Comparison of ENCODE assay signal across 15 cellular contexts in genomic region chr6:90123796-90124195, GRCh38.
DNase-seq lines count a peak whose midpoint lies in the region; ATAC-seq and TF ChIP-seq lines count a peak whose summit lies in the region.
"Had no signal": no experiment of that assay in that cellular context is flagged by ENCODE, and none has a peak within 500 bp of the region (broad histone marks: within the 10 kb centered on the region; RNA-seq: fewer than 3 reads in every experiment).

No MANE protein-coding gene starts in this region.

- no peaks in the 10 kb centered on the region for H3K9me3 Mint-ChIP-seq in activated T-cell treated with anti-CD3 and anti-CD28 coated beads, Interleukin-2, amount 50 U/mL, for 4 hours
- H3K9me3 Mint-ChIP-seq in chondrocyte (ENCODE audit: low read depth), result no peaks in the 10 kb centered on the region
- H3K9me3 Mint-ChIP-seq in stimulated activated naive B cell treated with anti-CD40 and anti-IgM and Interleukin-4, amounts not matched to agents 10 μg/mL and 1 μg/mL and 100 μg/mL, for 72 hours, result peaks cover 0 to 4% of the 10 kb centered on the region in 2 donors
- H3K9me3 Mint-ChIP-seq in nephron progenitor cell, result no peaks in the 10 kb centered on the region
- H3K9me3 Mint-ChIP-seq: immature natural killer cell had no signal

- CTCF ChIA-PET in OCI-LY7 (lab: Charles Lee; ENCODE audit: unreplicated experiment), result no interaction called here

- H3K36me3 ChIP-seq in OCI-LY7 (ENCODE audit: insufficient read depth, low read length), result peaks cover 52% of the 10 kb centered on the region
- H3K36me3 ChIP-seq: ascending aorta had no signal

- H3K4me3 Mint-ChIP-seq in activated T-cell treated with anti-CD3 and anti-CD28 coated beads, Interleukin-2, amount 50 U/mL, for 4 hours, result no peak overlapping the region
- no peak overlapping the region for H3K4me3 Mint-ChIP-seq in chondrocyte (ENCODE audit: unreplicated experiment)
- H3K4me3 Mint-ChIP-seq in stimulated activated naive B cell treated with anti-CD40 and anti-IgM and Interleukin-4, amounts not matched to agents 10 μg/mL and 1 μg/mL and 100 μg/mL, for 72 hours, result no peak overlapping the region
- no peak overlapping the region for H3K4me3 Mint-ChIP-seq in nephron progenitor cell
- H3K4me3 Mint-ChIP-seq: immature natural killer cell had no signal

- TF ChIP-seq CTCF in OCI-LY7 (conservative IDR thresholded peaks at IDR 0.05; ENCODE audit: low read length), result no peak
- TF ChIP-seq CTCF in chondrocyte (IDR thresholded peaks at IDR 0.05), result no peak
- TF ChIP-seq CTCF in nephron progenitor cell (IDR thresholded peaks at IDR 0.05), result no peak

- no peaks in the 10 kb centered on the region for H3K9me3 ChIP-seq in OCI-LY7 (ENCODE audit: low read length)
- H3K9me3 ChIP-seq: ascending aorta, mucosa of descending colon had no signal

- BruUV-seq in OCI-LY7 (replicated peaks; lab: Mats Ljungman, UMichigan), result no TSS peak

- H3K4me1 Mint-ChIP-seq in activated T-cell treated with anti-CD3 and anti-CD28 coated beads, Interleukin-2, amount 50 U/mL, for 4 hours (ENCODE audit: low read depth), result peaks cover 62% of the 10 kb centered on the region
- peaks cover 52% of the 10 kb centered on the region for H3K4me1 Mint-ChIP-seq in chondrocyte (ENCODE audit: low read depth)
- peaks cover 51 to 79% of the 10 kb centered on the region in 2 donors for H3K4me1 Mint-ChIP-seq in stimulated activated naive B cell treated with anti-CD40 and anti-IgM and Interleukin-4, amounts not matched to agents 10 μg/mL and 1 μg/mL and 100 μg/mL, for 72 hours
- peaks cover 27% of the 10 kb centered on the region for H3K4me1 Mint-ChIP-seq in nephron progenitor cell

- H3K79me2 ChIP-seq in OCI-LY7 (ENCODE audit: insufficient read depth, low read depth, low read length), result peaks cover 64% of the 10 kb centered on the region

- H2AFZ ChIP-seq in OCI-LY7 (ENCODE audit: low read length), result no peak overlapping the region

- H3K36me3 Mint-ChIP-seq in activated T-cell treated with anti-CD3 and anti-CD28 coated beads, Interleukin-2, amount 50 U/mL, for 4 hours (ENCODE audit: insufficient read depth), result peaks cover 30% of the 10 kb centered on the region
- no peaks in the 10 kb centered on the region for H3K36me3 Mint-ChIP-seq in chondrocyte (ENCODE audit: low read depth)
- H3K36me3 Mint-ChIP-seq in stimulated activated naive B cell treated with anti-CD40 and anti-IgM and Interleukin-4, amounts not matched to agents 10 μg/mL and 1 μg/mL and 100 μg/mL, for 72 hours, result peaks cover 19 to 28% of the 10 kb centered on the region in 2 donors
- H3K36me3 Mint-ChIP-seq in nephron progenitor cell (ENCODE audit: low read depth), result peaks cover 8% of the 10 kb centered on the region

- H3K4me1 ChIP-seq in OCI-LY7 (ENCODE audit: insufficient read depth, low read length, poor library complexity, severe bottlenecking), result peaks cover 83% of the 10 kb centered on the region

- peaks cover 11% of the 10 kb centered on the region; the same call in 1 of the 2 replicates for H4K20me1 ChIP-seq in OCI-LY7 (ENCODE audit: insufficient read depth, low read length)

- H3K4me2 ChIP-seq in OCI-LY7 (ENCODE audit: low read length), result peak overlapping the region; percentile 65; the same call in 1 of the 2 replicates
- H3K4me2 ChIP-seq: KMS-11 had no signal

- H3K27ac ChIP-seq in OCI-LY7 (ENCODE audit: low read depth, low read length, poor library complexity, severe bottlenecking), result peak overlapping the region; percentile 60
- H3K27ac ChIP-seq: KMS-11 had no signal

- POLR2A ChIA-PET in OCI-LY7 (lab: Charles Lee), result interaction anchor here (1.0 to 1.5 kb wide), 2 partner anchors 14 to 18 kb away, joined by 3 to 4 read pairs; no protein-coding TSS in a partner anchor

- H3K27ac Mint-ChIP-seq in chondrocyte (ENCODE audit: unreplicated experiment) (peak overlapping the region; percentile 33), nephron progenitor cell (no peak overlapping the region)
- peak overlapping the region; percentile 59 for H3K27ac Mint-ChIP-seq in stimulated activated naive B cell treated with anti-CD40 and anti-IgM and Interleukin-4, amounts not matched to agents 10 μg/mL and 1 μg/mL and 100 μg/mL, for 72 hours
- H3K27ac Mint-ChIP-seq: progenitor cell of endocrine pancreas had no signal

- no peaks in the 10 kb centered on the region for H3K9me2 ChIP-seq in OCI-LY7 (ENCODE audit: insufficient read depth, low read length)

- intact Hi-C loops in OCI-LY7 (cut with micrococcal nuclease; ENCODE audit: unreplicated experiment), result no loop called here

- peak; percentile 63 for ATAC-seq in activated T-cell treated with anti-CD3 and anti-CD28 coated beads, Interleukin-2, amount 50 U/mL, for 4 hours
- no peak for ATAC-seq in stimulated activated naive B cell treated with anti-CD40 and anti-IgM and Interleukin-4, amounts not matched to agents 10 μg/mL and 1 μg/mL and 100 μg/mL, for 72 hours (replicated peaks)
- ATAC-seq: mucosa of descending colon had no signal

- DNase-seq in activated T-cell treated with anti-CD3 and anti-CD28 coated beads, Interleukin-2, amount 50 U/mL, for 4 hours, result peak; percentile 23
- no peak for DNase-seq in activated T-cell treated with anti-CD3 and anti-CD28 coated beads, Interleukin-2, amount 50 U/mL, for 1 hour
- DNase-seq in OCI-LY7 (ENCODE audit: low spot score) (no peak), chondrocyte (ENCODE audit: low spot score) (no peak), RKO (ENCODE audit: low spot score) (no peak), nephron progenitor cell (no peak), NAMALWA (ENCODE audit: low spot score) (no peak)
- no peak for DNase-seq in stimulated activated naive B cell treated with anti-CD40 and anti-IgM and Interleukin-4, amounts not matched to agents 10 μg/mL and 1 μg/mL and 100 μg/mL, for 72 hours
- DNase-seq: immature natural killer cell; mucosa of descending colon; NCI-H2029; stimulated activated naive CD4-positive, alpha-beta T cell treated with Interleukin-2 at 50 U/mL for 16 hours had no signal

- no peak overlapping the region for H3K4me3 ChIP-seq in OCI-LY7 (ENCODE audit: low read depth, low read length, poor library complexity, severe bottlenecking)
- H3K4me3 ChIP-seq: ascending aorta, mucosa of descending colon had no signal

- H3K27me3 Mint-ChIP-seq in activated T-cell treated with anti-CD3 and anti-CD28 coated beads, Interleukin-2, amount 50 U/mL, for 4 hours (ENCODE audit: low read depth), result no peaks in the 10 kb centered on the region
- no peaks in the 10 kb centered on the region for H3K27me3 Mint-ChIP-seq in chondrocyte (ENCODE audit: low read depth)
- no peaks in the 10 kb centered on the region for H3K27me3 Mint-ChIP-seq in stimulated activated naive B cell treated with anti-CD40 and anti-IgM and Interleukin-4, amounts not matched to agents 10 μg/mL and 1 μg/mL and 100 μg/mL, for 72 hours
- peaks cover 4% of the 10 kb centered on the region for H3K27me3 Mint-ChIP-seq in nephron progenitor cell (ENCODE audit: low read depth, poor library complexity)
- H3K27me3 Mint-ChIP-seq: progenitor cell of endocrine pancreas had no signal

Comparison
In these comparisons a context has a peak if more than half of its experiments do, and no peak if none do; other contexts are left out.
1. ATAC-seq: peak in activated T-cell treated with anti-CD3 and anti-CD28 coated beads, Interleukin-2, amount 50 U/mL, for 4 hours (2 of 2); none in stimulated activated naive B cell treated with anti-CD40 and anti-IgM and Interleukin-4, amounts not matched to agents 10 μg/mL and 1 μg/mL and 100 μg/mL, for 72 hours (0 of 2).